7 cellular contexts compared by ENCODE assay signal in genomic region chr2:24717263-24717951, GRCh38.
"Had no signal": no experiment of that assay in that cellular context is flagged by ENCODE, and none has a peak within 500 bp of the region (broad histone marks: within the 10 kb centered on the region; RNA-seq: fewer than 3 reads in every experiment).

No MANE protein-coding gene starts in this region.

- FAIRE-seq: GM12878, GM12891, GM12892, GM18507, GM19239 had no signal

- DNase-seq: GDM1, GF-D8 had no signal

- ATAC-seq: GM12878 had no signal

- H3K4me3 ChIP-seq: GM12878 had no signal
